Comparison of ENCODE assay signal across 1 cellular context in the genomic region with DNA sequence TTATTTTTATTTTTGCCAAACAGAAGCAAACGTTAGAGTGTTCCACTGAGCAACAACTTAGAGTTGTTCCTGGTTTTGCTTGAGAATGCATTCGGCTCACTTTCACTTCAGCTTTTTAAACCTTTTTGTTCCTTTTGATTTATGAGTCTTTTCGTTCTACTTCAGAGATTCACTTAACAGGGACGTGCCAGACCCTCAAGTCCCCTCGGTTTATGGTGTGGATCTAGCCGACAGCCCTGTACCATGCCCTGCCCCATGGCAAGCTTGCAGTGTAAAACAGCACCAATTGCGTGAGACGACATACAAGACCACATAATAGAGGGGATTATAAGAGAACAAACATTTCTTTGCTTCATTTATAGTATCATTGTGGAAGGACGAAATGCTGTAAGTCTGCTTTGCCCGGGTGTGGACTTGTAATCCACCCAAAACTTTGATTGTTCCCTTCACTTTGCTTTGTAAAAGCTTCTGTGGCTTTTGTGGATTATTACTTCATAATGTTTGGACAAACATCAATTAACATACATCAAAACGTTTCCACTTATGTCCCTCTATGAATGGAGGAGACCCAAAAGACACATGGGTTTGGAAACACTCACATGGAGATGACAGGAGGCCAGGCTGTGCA.
TF ChIP-seq lines count a peak whose summit lies in the region.

No MANE protein-coding gene starts in this region.

TF ChIP-seq in GM12878, 131 proteins besides CTCF, POLR2A, EP300 and RAD21 (continued from another document):
- TF ChIP-seq MLLT1 (IDR thresholded peaks at IDR 0.05) = no peak
- no peak for TF ChIP-seq SUPT20H (IDR thresholded peaks at IDR 0.05; ENCODE audit: borderline replicate concordance, control insufficient read depth, low read depth, low read length)
TF ChIP-seq in GM12878: peak in this region for 1.
